1 cellular context compared by ENCODE assay signal in the genomic region with DNA sequence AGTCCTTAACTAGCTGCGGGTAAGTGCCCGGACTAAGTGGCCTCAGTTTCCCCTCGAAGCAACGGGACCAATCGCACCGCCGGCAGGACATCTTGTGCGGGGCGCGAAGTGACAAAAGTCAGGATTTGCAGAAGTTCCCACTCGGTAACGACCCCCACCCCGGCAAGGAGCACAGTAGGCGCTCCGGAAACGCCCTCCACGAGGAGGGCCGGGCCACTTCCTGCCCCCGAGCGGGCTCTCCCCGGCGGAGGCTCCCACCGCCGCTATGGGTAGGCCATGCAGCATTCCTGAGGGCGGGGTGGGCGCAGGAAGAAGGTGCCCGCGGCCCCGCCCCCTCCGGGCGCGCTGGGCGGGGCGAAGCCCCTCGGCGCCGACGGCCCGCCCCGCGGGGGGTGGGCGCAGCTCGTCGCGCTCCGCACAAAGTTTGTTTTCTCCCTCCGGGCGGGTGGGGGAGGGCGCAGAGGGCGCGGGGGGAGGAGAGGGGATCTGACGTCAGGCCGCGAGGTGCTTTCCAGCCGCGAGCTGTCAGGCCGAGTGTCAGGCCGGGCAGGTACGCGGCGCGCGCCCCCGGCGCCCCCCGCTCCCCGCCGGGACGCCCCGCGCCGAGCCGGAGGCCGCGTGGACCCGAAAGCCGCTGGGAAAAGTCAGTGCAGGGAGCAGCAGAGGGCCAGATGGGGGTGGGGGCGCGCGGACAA.
TF ChIP-seq lines count a peak whose summit lies in the region.

TGIF2 (plus strand) TSS at position 495 of the 695 bp plus-strand sequence. CDS start 5,178 bp downstream, outside the sequence.

TF ChIP-seq in GM12878, 131 proteins besides CTCF, POLR2A, EP300 and RAD21 (continued from another document and continues in another):
- TF ChIP-seq, protein P1, sequence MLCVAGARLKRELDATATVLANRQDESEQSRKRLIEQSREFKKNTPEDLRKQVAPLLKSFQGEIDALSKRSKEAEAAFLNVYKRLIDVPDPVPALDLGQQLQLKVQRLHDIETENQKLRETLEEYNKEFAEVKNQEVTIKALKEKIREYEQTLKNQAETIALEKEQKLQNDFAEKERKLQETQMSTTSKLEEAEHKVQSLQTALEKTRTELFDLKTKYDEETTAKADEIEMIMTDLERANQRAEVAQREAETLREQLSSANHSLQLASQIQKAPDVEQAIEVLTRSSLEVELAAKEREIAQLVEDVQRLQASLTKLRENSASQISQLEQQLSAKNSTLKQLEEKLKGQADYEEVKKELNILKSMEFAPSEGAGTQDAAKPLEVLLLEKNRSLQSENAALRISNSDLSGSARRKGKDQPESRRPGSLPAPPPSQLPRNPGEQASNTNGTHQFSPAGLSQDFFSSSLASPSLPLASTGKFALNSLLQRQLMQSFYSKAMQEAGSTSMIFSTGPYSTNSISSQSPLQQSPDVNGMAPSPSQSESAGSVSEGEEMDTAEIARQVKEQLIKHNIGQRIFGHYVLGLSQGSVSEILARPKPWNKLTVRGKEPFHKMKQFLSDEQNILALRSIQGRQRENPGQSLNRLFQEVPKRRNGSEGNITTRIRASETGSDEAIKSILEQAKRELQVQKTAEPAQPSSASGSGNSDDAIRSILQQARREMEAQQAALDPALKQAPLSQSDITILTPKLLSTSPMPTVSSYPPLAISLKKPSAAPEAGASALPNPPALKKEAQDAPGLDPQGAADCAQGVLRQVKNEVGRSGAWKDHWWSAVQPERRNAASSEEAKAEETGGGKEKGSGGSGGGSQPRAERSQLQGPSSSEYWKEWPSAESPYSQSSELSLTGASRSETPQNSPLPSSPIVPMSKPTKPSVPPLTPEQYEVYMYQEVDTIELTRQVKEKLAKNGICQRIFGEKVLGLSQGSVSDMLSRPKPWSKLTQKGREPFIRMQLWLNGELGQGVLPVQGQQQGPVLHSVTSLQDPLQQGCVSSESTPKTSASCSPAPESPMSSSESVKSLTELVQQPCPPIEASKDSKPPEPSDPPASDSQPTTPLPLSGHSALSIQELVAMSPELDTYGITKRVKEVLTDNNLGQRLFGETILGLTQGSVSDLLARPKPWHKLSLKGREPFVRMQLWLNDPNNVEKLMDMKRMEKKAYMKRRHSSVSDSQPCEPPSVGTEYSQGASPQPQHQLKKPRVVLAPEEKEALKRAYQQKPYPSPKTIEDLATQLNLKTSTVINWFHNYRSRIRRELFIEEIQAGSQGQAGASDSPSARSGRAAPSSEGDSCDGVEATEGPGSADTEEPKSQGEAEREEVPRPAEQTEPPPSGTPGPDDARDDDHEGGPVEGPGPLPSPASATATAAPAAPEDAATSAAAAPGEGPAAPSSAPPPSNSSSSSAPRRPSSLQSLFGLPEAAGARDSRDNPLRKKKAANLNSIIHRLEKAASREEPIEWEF (IDR thresholded peaks at IDR 0.05; ENCODE audit: insufficient replicate concordance, low read depth, low read length): no peak
- TF ChIP-seq RUNX3 (IDR thresholded peaks at IDR 0.05; ENCODE audit: low read length): peak; percentile 29; the same call in 1 of the 2 replicates
- TF ChIP-seq, protein P2, sequence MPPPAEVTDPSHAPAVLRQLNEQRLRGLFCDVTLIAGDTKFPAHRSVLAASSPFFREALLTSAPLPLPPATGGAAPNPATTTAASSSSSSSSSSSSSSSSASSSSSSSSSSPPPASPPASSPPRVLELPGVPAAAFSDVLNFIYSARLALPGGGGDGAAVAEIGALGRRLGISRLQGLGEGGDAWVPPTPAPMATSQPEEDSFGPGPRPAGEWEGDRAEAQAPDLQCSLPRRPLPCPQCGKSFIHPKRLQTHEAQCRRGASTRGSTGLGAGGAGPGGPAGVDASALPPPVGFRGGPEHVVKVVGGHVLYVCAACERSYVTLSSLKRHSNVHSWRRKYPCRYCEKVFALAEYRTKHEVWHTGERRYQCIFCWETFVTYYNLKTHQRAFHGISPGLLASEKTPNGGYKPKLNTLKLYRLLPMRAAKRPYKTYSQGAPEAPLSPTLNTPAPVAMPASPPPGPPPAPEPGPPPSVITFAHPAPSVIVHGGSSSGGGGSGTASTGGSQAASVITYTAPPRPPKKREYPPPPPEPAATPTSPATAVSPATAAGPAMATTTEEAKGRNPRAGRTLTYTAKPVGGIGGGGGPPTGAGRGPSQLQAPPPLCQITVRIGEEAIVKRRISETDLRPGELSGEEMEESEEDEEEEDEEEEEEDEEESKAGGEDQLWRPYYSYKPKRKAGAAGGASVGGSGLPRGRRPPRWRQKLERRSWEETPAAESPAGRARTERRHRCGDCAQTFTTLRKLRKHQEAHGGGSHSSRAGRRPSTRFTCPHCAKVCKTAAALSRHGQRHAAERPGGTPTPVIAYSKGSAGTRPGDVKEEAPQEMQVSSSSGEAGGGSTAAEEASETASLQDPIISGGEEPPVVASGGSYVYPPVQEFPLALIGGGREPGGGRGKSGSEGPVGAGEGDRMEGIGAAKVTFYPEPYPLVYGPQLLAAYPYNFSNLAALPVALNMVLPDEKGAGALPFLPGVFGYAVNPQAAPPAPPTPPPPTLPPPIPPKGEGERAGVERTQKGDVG (CRISPR knock-in tag; IDR thresholded peaks at IDR 0.05): no peak
- no peak for TF ChIP-seq CREM (IDR thresholded peaks at IDR 0.05; ENCODE audit: low read depth)
- TF ChIP-seq, protein P3, sequence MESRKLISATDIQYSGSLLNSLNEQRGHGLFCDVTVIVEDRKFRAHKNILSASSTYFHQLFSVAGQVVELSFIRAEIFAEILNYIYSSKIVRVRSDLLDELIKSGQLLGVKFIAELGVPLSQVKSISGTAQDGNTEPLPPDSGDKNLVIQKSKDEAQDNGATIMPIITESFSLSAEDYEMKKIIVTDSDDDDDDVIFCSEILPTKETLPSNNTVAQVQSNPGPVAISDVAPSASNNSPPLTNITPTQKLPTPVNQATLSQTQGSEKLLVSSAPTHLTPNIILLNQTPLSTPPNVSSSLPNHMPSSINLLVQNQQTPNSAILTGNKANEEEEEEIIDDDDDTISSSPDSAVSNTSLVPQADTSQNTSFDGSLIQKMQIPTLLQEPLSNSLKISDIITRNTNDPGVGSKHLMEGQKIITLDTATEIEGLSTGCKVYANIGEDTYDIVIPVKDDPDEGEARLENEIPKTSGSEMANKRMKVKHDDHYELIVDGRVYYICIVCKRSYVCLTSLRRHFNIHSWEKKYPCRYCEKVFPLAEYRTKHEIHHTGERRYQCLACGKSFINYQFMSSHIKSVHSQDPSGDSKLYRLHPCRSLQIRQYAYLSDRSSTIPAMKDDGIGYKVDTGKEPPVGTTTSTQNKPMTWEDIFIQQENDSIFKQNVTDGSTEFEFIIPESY (IDR thresholded peaks at IDR 0.05): 0 out of 2 replicates have a peak, but pooled peaks have one; percentile 40
- TF ChIP-seq CHD4 (IDR thresholded peaks at IDR 0.05): no peak
- no peak for TF ChIP-seq ZNF622 (IDR thresholded peaks at IDR 0.05)
- TF ChIP-seq PAX5 (IDR thresholded peaks at IDR 0.05; ENCODE audit: borderline replicate concordance, low read depth, low read length): peak; percentile 4; the same call in 1 of the 2 replicates
- TF ChIP-seq, protein P4, sequence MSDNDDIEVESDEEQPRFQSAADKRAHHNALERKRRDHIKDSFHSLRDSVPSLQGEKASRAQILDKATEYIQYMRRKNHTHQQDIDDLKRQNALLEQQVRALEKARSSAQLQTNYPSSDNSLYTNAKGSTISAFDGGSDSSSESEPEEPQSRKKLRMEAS (IDR thresholded peaks at IDR 0.05; ENCODE audit: low read depth, low read length): no peak
- TF ChIP-seq, protein P5, sequence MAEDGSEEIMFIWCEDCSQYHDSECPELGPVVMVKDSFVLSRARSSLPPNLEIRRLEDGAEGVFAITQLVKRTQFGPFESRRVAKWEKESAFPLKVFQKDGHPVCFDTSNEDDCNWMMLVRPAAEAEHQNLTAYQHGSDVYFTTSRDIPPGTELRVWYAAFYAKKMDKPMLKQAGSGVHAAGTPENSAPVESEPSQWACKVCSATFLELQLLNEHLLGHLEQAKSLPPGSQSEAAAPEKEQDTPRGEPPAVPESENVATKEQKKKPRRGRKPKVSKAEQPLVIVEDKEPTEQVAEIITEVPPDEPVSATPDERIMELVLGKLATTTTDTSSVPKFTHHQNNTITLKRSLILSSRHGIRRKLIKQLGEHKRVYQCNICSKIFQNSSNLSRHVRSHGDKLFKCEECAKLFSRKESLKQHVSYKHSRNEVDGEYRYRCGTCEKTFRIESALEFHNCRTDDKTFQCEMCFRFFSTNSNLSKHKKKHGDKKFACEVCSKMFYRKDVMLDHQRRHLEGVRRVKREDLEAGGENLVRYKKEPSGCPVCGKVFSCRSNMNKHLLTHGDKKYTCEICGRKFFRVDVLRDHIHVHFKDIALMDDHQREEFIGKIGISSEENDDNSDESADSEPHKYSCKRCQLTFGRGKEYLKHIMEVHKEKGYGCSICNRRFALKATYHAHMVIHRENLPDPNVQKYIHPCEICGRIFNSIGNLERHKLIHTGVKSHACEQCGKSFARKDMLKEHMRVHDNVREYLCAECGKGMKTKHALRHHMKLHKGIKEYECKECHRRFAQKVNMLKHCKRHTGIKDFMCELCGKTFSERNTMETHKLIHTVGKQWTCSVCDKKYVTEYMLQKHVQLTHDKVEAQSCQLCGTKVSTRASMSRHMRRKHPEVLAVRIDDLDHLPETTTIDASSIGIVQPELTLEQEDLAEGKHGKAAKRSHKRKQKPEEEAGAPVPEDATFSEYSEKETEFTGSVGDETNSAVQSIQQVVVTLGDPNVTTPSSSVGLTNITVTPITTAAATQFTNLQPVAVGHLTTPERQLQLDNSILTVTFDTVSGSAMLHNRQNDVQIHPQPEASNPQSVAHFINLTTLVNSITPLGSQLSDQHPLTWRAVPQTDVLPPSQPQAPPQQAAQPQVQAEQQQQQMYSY (CRISPR knock-in tag; IDR thresholded peaks at IDR 0.05): no peak
- TF ChIP-seq HDGF (IDR thresholded peaks at IDR 0.05): peak; percentile 17; the same call in 1 of the 2 replicates
- peak; percentile 48 for TF ChIP-seq PBX3 (IDR thresholded peaks at IDR 0.05; ENCODE audit: insufficient replicate concordance, low read depth, low read length)
- TF ChIP-seq ZNF217 (IDR thresholded peaks at IDR 0.05): peak; percentile 22; the same call in 1 of the 2 replicates
- no peak for TF ChIP-seq ATF3 (IDR thresholded peaks at IDR 0.05; ENCODE audit: borderline replicate concordance, extremely low read depth, low read depth, low read length)
- TF ChIP-seq, protein P6, sequence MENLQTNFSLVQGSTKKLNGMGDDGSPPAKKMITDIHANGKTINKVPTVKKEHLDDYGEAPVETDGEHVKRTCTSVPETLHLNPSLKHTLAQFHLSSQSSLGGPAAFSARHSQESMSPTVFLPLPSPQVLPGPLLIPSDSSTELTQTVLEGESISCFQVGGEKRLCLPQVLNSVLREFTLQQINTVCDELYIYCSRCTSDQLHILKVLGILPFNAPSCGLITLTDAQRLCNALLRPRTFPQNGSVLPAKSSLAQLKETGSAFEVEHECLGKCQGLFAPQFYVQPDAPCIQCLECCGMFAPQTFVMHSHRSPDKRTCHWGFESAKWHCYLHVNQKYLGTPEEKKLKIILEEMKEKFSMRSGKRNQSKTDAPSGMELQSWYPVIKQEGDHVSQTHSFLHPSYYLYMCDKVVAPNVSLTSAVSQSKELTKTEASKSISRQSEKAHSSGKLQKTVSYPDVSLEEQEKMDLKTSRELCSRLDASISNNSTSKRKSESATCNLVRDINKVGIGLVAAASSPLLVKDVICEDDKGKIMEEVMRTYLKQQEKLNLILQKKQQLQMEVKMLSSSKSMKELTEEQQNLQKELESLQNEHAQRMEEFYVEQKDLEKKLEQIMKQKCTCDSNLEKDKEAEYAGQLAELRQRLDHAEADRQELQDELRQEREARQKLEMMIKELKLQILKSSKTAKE (IDR thresholded peaks at IDR 0.05; ENCODE audit: low read depth, poor library complexity, severe bottlenecking): no peak
- TF ChIP-seq CHD1 (IDR thresholded peaks at IDR 0.05; ENCODE audit: low read depth, low read length): no peak
- no peak for TF ChIP-seq ZNF384 (IDR thresholded peaks at IDR 0.05; ENCODE audit: borderline replicate concordance, low read depth, low read length)
- TF ChIP-seq BACH1 (IDR thresholded peaks at IDR 0.05; ENCODE audit: borderline replicate concordance): peak; percentile 62
- TF ChIP-seq WRNIP1 (IDR thresholded peaks at IDR 0.05; ENCODE audit: borderline replicate concordance, low read depth, low read length): no peak
- TF ChIP-seq SRF (IDR thresholded peaks at IDR 0.05; ENCODE audit: low read depth in 2 of 2, low read length in 2 of 2): no peak; a peak in 1 of 4 replicates
- peak; percentile 41 for TF ChIP-seq TAF1 (IDR thresholded peaks at IDR 0.05; ENCODE audit: borderline replicate concordance, low read depth, low read length)
- peak; percentile 26 to 37; a peak in 2 of 4 replicates for TF ChIP-seq IKZF2 (IDR thresholded peaks at IDR 0.05)
- TF ChIP-seq BCL11A (IDR thresholded peaks at IDR 0.05; ENCODE audit: low read depth, low read length): no peak
- no peak for TF ChIP-seq TCF7 (IDR thresholded peaks at IDR 0.05; ENCODE audit: borderline replicate concordance)
- TF ChIP-seq NR2C1 (IDR thresholded peaks at IDR 0.05): 0 out of 2 replicates have a peak, but pooled peaks have one; percentile 24
- TF ChIP-seq ZZZ3 (IDR thresholded peaks at IDR 0.05; ENCODE audit: control insufficient read depth, insufficient read length, low read depth): no peak
- no peak for TF ChIP-seq RCOR1 (conservative IDR thresholded peaks at IDR 0.05; ENCODE audit: low read depth, low read length)
- no peak for TF ChIP-seq IRF4 (IDR thresholded peaks at IDR 0.05; ENCODE audit: low read depth, low read length)
- TF ChIP-seq RBBP5 (conservative IDR thresholded peaks at IDR 0.05): no peak
- TF ChIP-seq KDM1A (IDR thresholded peaks at IDR 0.05; ENCODE audit: borderline replicate concordance): no peak
- TF ChIP-seq HCFC1 (IDR thresholded peaks at IDR 0.05; ENCODE audit: low read length): no peak
- TF ChIP-seq STAT1 (conservative IDR thresholded peaks at IDR 0.05): no peak
